9 cellular contexts compared by ENCODE assay signal in genomic region chr17:39638317-39638716, GRCh38. TPM values are rescaled to one million over a fixed set of nuclear protein-coding genes. Genes with fewer than 3 reads are reported as not detected.
DNase-seq lines count a peak whose midpoint lies in the region; ATAC-seq and TF ChIP-seq lines count a peak whose summit lies in the region.
"Had no signal": no experiment of that assay in that cellular context is flagged by ENCODE, and none has a peak within 500 bp of the region (broad histone marks: within the 10 kb centered on the region; RNA-seq: fewer than 3 reads in every experiment).

No MANE protein-coding gene starts in this region.

- H2AFZ ChIP-seq in GM23338, result no peak overlapping the region

- H3K4me2 ChIP-seq in GM23338, result peak overlapping the region; percentile 96
- peak overlapping the region; percentile 97 for H3K4me2 ChIP-seq in skeletal muscle satellite cell (ENCODE audit: low read length)

- H3K9ac ChIP-seq in skeletal muscle satellite cell (ENCODE audit: low read depth, low read length), result peak overlapping the region; percentile 89

- POLR2A ChIA-PET in RWPE1 (lab: Yijun Ruan, JAX; ENCODE audit: low non-redundant PET), result no interaction called here

- H3K36me3 Mint-ChIP-seq in GM23338 (ENCODE audit: low read depth), result no peaks in the 10 kb centered on the region; the same call in 2 of the 3 replicates

- H3K9me3 ChIP-seq in esophagus squamous epithelium (no peaks in the 10 kb centered on the region), skeletal muscle satellite cell (replicated peaks; ENCODE audit: low read length) (no peaks in the 10 kb centered on the region)
- H3K9me3 ChIP-seq: adrenal gland had no signal

- H3K27me3 ChIP-seq in GM23338 (ENCODE audit: insufficient read depth) (no peaks in the 10 kb centered on the region), esophagus squamous epithelium (no peaks in the 10 kb centered on the region), skeletal muscle satellite cell (ENCODE audit: control insufficient read depth, insufficient read depth, low read length) (no peaks in the 10 kb centered on the region)
- H3K27me3 ChIP-seq: adrenal gland had no signal

- no peaks in the 10 kb centered on the region for H3K9me2 ChIP-seq in GM23338 (ENCODE audit: insufficient read depth)

- H3K27ac ChIP-seq in GM23338 (ENCODE audit: low read depth), result no peak overlapping the region
- H3K27ac ChIP-seq in RWPE1, result peak overlapping the region; percentile 80; the same call in 1 of the 2 replicates
- no peak overlapping the region for H3K27ac ChIP-seq in esophagus squamous epithelium

- peaks cover 53% of the 10 kb centered on the region for H3K79me2 ChIP-seq in GM23338 (replicated peaks; ENCODE audit: insufficient read depth)

- peak overlapping the region; percentile 94 for H3K4me3 ChIP-seq in GM23338
- H3K4me3 ChIP-seq in esophagus squamous epithelium, result peak overlapping the region in 3 of 4 donors; percentile 78 to 93 (median 87)
- H3K4me3 ChIP-seq in skeletal muscle satellite cell (ENCODE audit: low read length), result peak overlapping the region; percentile 94

- TF ChIP-seq POLR2A in esophagus squamous epithelium (IDR thresholded peaks at IDR 0.05), result no peak

- peaks cover 25% of the 10 kb centered on the region; the same call in 1 of the 2 replicates for H3F3A ChIP-seq in GM23338 (replicated peaks; ENCODE audit: low read depth)

- H4K20me1 ChIP-seq in GM23338 (replicated peaks; ENCODE audit: insufficient read depth), result peaks cover 18% of the 10 kb centered on the region

- H3K27ac Mint-ChIP-seq in GM23338, result no peak overlapping the region

- 92% methylated on average over 7 of the region's 7 CpGs for WGBS in esophagus squamous epithelium, 2 donors

- peaks cover 71% of the 10 kb centered on the region for H3K4me1 Mint-ChIP-seq in GM23338

- peak overlapping the region; percentile 82 for H3K4me3 Mint-ChIP-seq in GM23338

- peaks cover 19% of the 10 kb centered on the region for H3K27me3 Mint-ChIP-seq in GM23338 (ENCODE audit: insufficient read depth, low read depth, poor library complexity)

- H3K36me3 ChIP-seq in GM23338 (ENCODE audit: insufficient read depth) (no peaks in the 10 kb centered on the region), esophagus squamous epithelium (peaks cover 0 to 17% (median 0%) of the 10 kb centered on the region in 3 donors), skeletal muscle satellite cell (ENCODE audit: insufficient read depth, low read length) (no peaks in the 10 kb centered on the region)
- H3K36me3 ChIP-seq: adrenal gland had no signal

- no peaks in the 10 kb centered on the region for H3K9me3 Mint-ChIP-seq in GM23338

- H3K4me1 ChIP-seq in GM23338 (ENCODE audit: insufficient read depth), result peaks cover 52% of the 10 kb centered on the region
- peaks cover 36 to 83% (median 53%) of the 10 kb centered on the region in 3 donors for H3K4me1 ChIP-seq in esophagus squamous epithelium
- H3K4me1 ChIP-seq in skeletal muscle satellite cell (ENCODE audit: control insufficient read depth, insufficient read depth, low read length), result peaks cover 39% of the 10 kb centered on the region

- DNase-seq in GM23338 (ENCODE audit: low spot score) (no peak), RWPE1 (ENCODE audit: low spot score) (no peak), esophagus squamous epithelium (lab: John Stamatoyannopoulos, UW) (no peak), NCI-H2029 treated with DMSO at 0.1 percent for 48 hours (lab: John Stamatoyannopoulos, UW) (no peak), DMS79 treated with DMSO at 0.1 percent for 48 hours (lab: John Stamatoyannopoulos, UW) (no peak)
- DNase-seq: adrenal gland had no signal

- intact Hi-C loops in esophagus squamous epithelium (cut with DNase I), result no loop called here

- TF ChIP-seq CTCF in GM23338 (conservative IDR thresholded peaks at IDR 0.05; ENCODE audit: low read depth in 2 of 2), result no peak
- TF ChIP-seq CTCF in RWPE1 (conservative IDR thresholded peaks at IDR 0.05; ENCODE audit: low read depth), result no peak
- no peak for TF ChIP-seq CTCF in esophagus squamous epithelium (IDR thresholded peaks at IDR 0.05)

- CTCF ChIA-PET in RWPE1 (lab: Yijun Ruan, JAX), result interaction anchor here (0.9 to 3.1 kb wide), 2 partner anchors 16 kb away, joined by 7 to 14 read pairs; no protein-coding TSS in a partner anchor

- ATAC-seq in GM23338, result no peak
- ATAC-seq in GM19463 (IDR thresholded peaks at IDR 0.05; ENCODE audit: unreplicated experiment), result no peak

TF ChIP-seq in GM23338, 12 proteins besides CTCF, POLR2A, EP300 and RAD21 (continues in another document):
- TF ChIP-seq REST (IDR thresholded peaks at IDR 0.05; ENCODE audit: unreplicated experiment) (no peak), STAT1 (IDR thresholded peaks at IDR 0.05; ENCODE audit: unreplicated experiment) (no peak), ZNF114 (CRISPR knock-in tag; IDR thresholded peaks at IDR 0.05) (no peak), EZH2 (IDR thresholded peaks at IDR 0.05; ENCODE audit: low read depth, unreplicated experiment) (no peak), JUNB (IDR thresholded peaks at IDR 0.05; ENCODE audit: unreplicated experiment) (no peak), EZH2phosphoT487 (IDR thresholded peaks at IDR 0.05; ENCODE audit: unreplicated experiment) (no peak), ETS1 (IDR thresholded peaks at IDR 0.05) (no peak), ZNF331 (CRISPR knock-in tag; IDR thresholded peaks at IDR 0.05; ENCODE audit: low read depth) (no peak), POLR2AphosphoS5 (IDR thresholded peaks at IDR 0.05; ENCODE audit: low read depth) (no peak), CREB1 (CRISPR knock-in tag; IDR thresholded peaks at IDR 0.05; ENCODE audit: low read depth) (no peak), NANOG (IDR thresholded peaks at IDR 0.05; ENCODE audit: borderline replicate concordance) (no peak)

RNA-seq across cellular contexts. Expression of gene STARD3, which starts 1.4 kb away (rescaled TPM):
- total RNA-seq in GM23338 (2014; rRNA removed; shearing (Covaris generic)), result 39.7 and 53.3 TPM in 2 replicates
- polyA plus RNA-seq in GM23338 (2016; fragmentation: Nextera tagmentation; extraction: Ambion mirVana), result 26.4 and 31.5 TPM in 2 replicates
- total RNA-seq in esophagus squamous epithelium, result 10 to 100 TPM; 27.3 to 46.7 (median 33.4) TPM
- total RNA-seq in skeletal muscle satellite cell (2012; rRNA removed), result 21.5 and 22.5 TPM in 2 replicates

RNA-seq across cellular contexts. Expression of gene PPP1R1B, which starts 11.6 kb away (rescaled TPM):
- total RNA-seq in GM23338 (2014; rRNA removed; shearing (Covaris generic)), result 1.5 and 3.4 TPM in 2 replicates
- polyA plus RNA-seq in GM23338 (2016; fragmentation: Nextera tagmentation; extraction: Ambion mirVana), result 3.7 and 5.4 TPM in 2 replicates
- 1 to 10 TPM in 2 of 4 donors, under 1 TPM in 2; 0.23 to 4.8 (median 2.4) TPM for total RNA-seq in esophagus squamous epithelium
- 1.1 TPM in 1 of 2 replicates, not detected in the other for total RNA-seq in skeletal muscle satellite cell (2012; rRNA removed)
- total RNA-seq: kidney epithelial cell had no signal

RNA-seq across cellular contexts. Expression of gene TCAP, which starts 26.8 kb away (rescaled TPM):
- 0.74 and 2.1 TPM in 2 replicates for total RNA-seq in GM23338 (2014; rRNA removed; shearing (Covaris generic))
- 0.61 and 0.80 TPM in 2 replicates for polyA plus RNA-seq in GM23338 (2016; fragmentation: Nextera tagmentation; extraction: Ambion mirVana)
- under 1 TPM; 0.11 to 0.57 (median 0.29) TPM for total RNA-seq in esophagus squamous epithelium
- total RNA-seq in skeletal muscle satellite cell (2012; rRNA removed), result under 0.01 and 0.22 TPM in 2 replicates

RNA-seq across cellular contexts. Expression of gene PNMT, which starts 29.9 kb away (rescaled TPM):
- 1.9 and 2.3 TPM in 2 replicates for total RNA-seq in GM23338 (2014; rRNA removed; shearing (Covaris generic))
- 2.5 and 4.4 TPM in 2 replicates for polyA plus RNA-seq in GM23338 (2016; fragmentation: Nextera tagmentation; extraction: Ambion mirVana)
- 1 to 10 TPM in 2 of 4 donors, under 1 TPM in 2; 0.26 to 8.4 (median 1.3) TPM for total RNA-seq in esophagus squamous epithelium
- 0.25 TPM in 1 of 2 replicates, not detected in the other for total RNA-seq in skeletal muscle satellite cell (2012; rRNA removed)
- total RNA-seq: kidney epithelial cell had no signal

RNA-seq across cellular contexts. Expression of gene NEUROD2, which starts 30.6 kb away (rescaled TPM):
- not detected in 2 replicates for total RNA-seq in GM23338 (2014; rRNA removed; shearing (Covaris generic))
- not detected in 2 replicates for polyA plus RNA-seq in GM23338 (2016; fragmentation: Nextera tagmentation; extraction: Ambion mirVana)
- total RNA-seq in esophagus squamous epithelium, result not detected
- not detected in 2 replicates for total RNA-seq in skeletal muscle satellite cell (2012; rRNA removed)
- total RNA-seq: adrenal gland, kidney epithelial cell had no signal
